Comparison of ENCODE assay signal across 8 cellular contexts in genomic region chr11:73393479-73394415, GRCh38. TPM values are rescaled to one million over a fixed set of nuclear protein-coding genes. Genes with fewer than 3 reads are reported as not detected.
DNase-seq lines count a peak whose midpoint lies in the region; ATAC-seq, FAIRE-seq and TF ChIP-seq lines count a peak whose summit lies in the region.

No MANE protein-coding gene starts in this region.

- H3K4me1 ChIP-seq in colonic mucosa (no peaks in the 10 kb centered on the region), liver (ENCODE audit: control insufficient read depth in 4 of 4, insufficient read depth in 4 of 4, low read length in 3 of 4) (no peaks in the 10 kb centered on the region)

- intact Hi-C loops in activated CD4-positive, alpha-beta T cell treated with anti-CD3 and anti-CD28 coated beads for 36 hours (cut with DNase I, micrococcal nuclease) = loop anchor here (1.0 kb wide), 3 partner anchors 17 to 86 kb away; partner anchors contain the start of gene RELT (in 1 of the 2)
- intact Hi-C loops in colonic mucosa (cut with DNase I) = loop anchor here (2.0 to 10.0 kb wide), 2 partner anchors 43 to 99 kb away; no protein-coding TSS in a partner anchor

- H3K27ac Mint-ChIP-seq in activated CD4-positive, alpha-beta T cell treated with anti-CD3 and anti-CD28 coated beads for 36 hours = no peak overlapping the region

- WGBS in liver = 82% methylated on average over 16 of the region's 16 CpGs

- POLR2A ChIA-PET in activated CD4-positive, alpha-beta T cell treated with anti-CD3 and anti-CD28 coated beads for 36 hours (lab: Charles Lee) = interaction anchor here (0.6 kb wide), 1 partner anchor 15 kb away, joined by 3 read pairs; no protein-coding TSS in a partner anchor

- H3K4me3 Mint-ChIP-seq in activated CD4-positive, alpha-beta T cell treated with anti-CD3 and anti-CD28 coated beads for 36 hours = no peak overlapping the region

- H3K27me3 Mint-ChIP-seq in activated CD4-positive, alpha-beta T cell treated with anti-CD3 and anti-CD28 coated beads for 36 hours = no peaks in the 10 kb centered on the region

- H3K27ac ChIP-seq in colonic mucosa (no peak overlapping the region), liver (ENCODE audit: low read depth in 1 of 2, low read length in 2 of 2) (no peak overlapping the region)

- TF ChIP-seq CTCF in AG10803 (conservative IDR thresholded peaks at IDR 0.05; ENCODE audit: low read length) (peak; percentile 88), colonic mucosa (IDR thresholded peaks at IDR 0.05) (peak; percentile 65), liver (IDR thresholded peaks at IDR 0.05; ENCODE audit: low read depth, low read length, missing input control) (peak; percentile 84)

- H3K27me3 ChIP-seq in colonic mucosa (no peaks in the 10 kb centered on the region), liver (ENCODE audit: control insufficient read depth in 4 of 4, insufficient read depth in 4 of 4, low read length in 3 of 4) (no peaks in the 10 kb centered on the region)

- peaks cover 12% of the 10 kb centered on the region for H3K36me3 Mint-ChIP-seq in activated CD4-positive, alpha-beta T cell treated with anti-CD3 and anti-CD28 coated beads for 36 hours (ENCODE audit: low read depth)

- ATAC-seq in activated CD4-positive, alpha-beta T cell treated with anti-CD3 and anti-CD28 coated beads for 36 hours = peak; percentile 87
- no peak for ATAC-seq in HG03469 (IDR thresholded peaks at IDR 0.05; ENCODE audit: unreplicated experiment)

- H3K9ac ChIP-seq in colonic mucosa (ENCODE audit: low read depth in 2 of 2, low read length in 2 of 2) = no peak overlapping the region
- H3K9ac ChIP-seq in liver (ENCODE audit: low read depth in 1 of 2, low read length in 2 of 2) = no peak overlapping the region

- no peaks in the 10 kb centered on the region for H3K9me3 Mint-ChIP-seq in activated CD4-positive, alpha-beta T cell treated with anti-CD3 and anti-CD28 coated beads for 36 hours (ENCODE audit: low read depth)

- no peak overlapping the region for H3K4me3 ChIP-seq in AG10803 (ENCODE audit: low read length)
- no peak overlapping the region for H3K4me3 ChIP-seq in colonic mucosa
- no peak overlapping the region for H3K4me3 ChIP-seq in liver (ENCODE audit: low read depth in 1 of 3, low read length in 3 of 3)

- no peaks in the 10 kb centered on the region for H3K36me3 ChIP-seq in colonic mucosa
- H3K36me3 ChIP-seq in liver (ENCODE audit: control insufficient read depth in 4 of 4, insufficient read depth in 3 of 4, low read depth in 1 of 4, low read length in 3 of 4) = no peaks in the 10 kb centered on the region

- H3K9me3 ChIP-seq in colonic mucosa (no peaks in the 10 kb centered on the region), liver (ENCODE audit: control insufficient read depth in 4 of 4, low read length in 3 of 4) (no peaks in the 10 kb centered on the region)

- TF ChIP-seq RAD21 in liver (IDR thresholded peaks at IDR 0.05) = peak; percentile 92 to 96

- no peaks in the 10 kb centered on the region for H3K4me1 Mint-ChIP-seq in activated CD4-positive, alpha-beta T cell treated with anti-CD3 and anti-CD28 coated beads for 36 hours

- CTCF ChIA-PET in activated CD4-positive, alpha-beta T cell treated with anti-CD3 and anti-CD28 coated beads for 36 hours (lab: Charles Lee) = interaction anchor here (0.5 to 2.5 kb wide), 16 partner anchors 10 to 280 kb away, joined by 3 to 52 read pairs (median 3); no protein-coding TSS in a partner anchor

- peak; percentile 81 for FAIRE-seq in GM19239 (lab: Jason Lieb, UNC)

- DNase-seq in AG10803 (ENCODE audit: low read depth) (peak; percentile 79), GM19239 (ENCODE audit: insufficient read length, low spot score) (peak; percentile 83), NCI-H345 (lab: John Stamatoyannopoulos, UW) (peak; percentile 48), colonic mucosa (peak; percentile 73)
- peak; percentile 77 for DNase-seq in activated CD4-positive, alpha-beta T cell treated with anti-CD3 and anti-CD28 coated beads for 36 hours
- DNase-seq in stimulated activated CD4-positive, alpha-beta T cell treated with anti-CD3 and anti-CD28 coated beads, TNF-alpha, amount 100 ng/mL, for 24 hours (ENCODE audit: low read depth in 3 of 3) = peak; percentile 30 to 53 (median 49)

TF ChIP-seq in liver, 16 proteins besides CTCF, POLR2A, EP300 and RAD21:
- TF ChIP-seq TAF1 (conservative IDR thresholded peaks at IDR 0.05) (no peak), EGR1 (IDR thresholded peaks at IDR 0.05; ENCODE audit: low read depth in 2 of 2) (no peak), HNF4A (conservative IDR thresholded peaks at IDR 0.05) (no peak), REST (IDR thresholded peaks at IDR 0.05) (no peak), HNF4G (IDR thresholded peaks at IDR 0.05) (no peak), SP1 (IDR thresholded peaks at IDR 0.05) (no peak), YY1 (IDR thresholded peaks at IDR 0.05) (no peak), ZBTB33 (IDR thresholded peaks at IDR 0.05) (no peak), RXRA (IDR thresholded peaks at IDR 0.05) (no peak), GABPA (IDR thresholded peaks at IDR 0.05 in 1 of 2, conservative IDR thresholded peaks at IDR 0.05 in 1 of 2) (no peak), NR2F2 (IDR thresholded peaks at IDR 0.05) (no peak), ATF3 (IDR thresholded peaks at IDR 0.05) (no peak), JUND (IDR thresholded peaks at IDR 0.05) (no peak), MAX (IDR thresholded peaks at IDR 0.05) (no peak), FOXA1 (IDR thresholded peaks at IDR 0.05) (no peak), FOXA2 (IDR thresholded peaks at IDR 0.05) (no peak)

RNA-seq across cellular contexts. Expression of gene RELT, which starts 17.5 kb away (rescaled TPM):
- total RNA-seq in activated CD4-positive, alpha-beta T cell treated with anti-CD3 and anti-CD28 coated beads for 36 hours = 10 to 100 TPM; 18.5 to 21.3 TPM
- total RNA-seq in colonic mucosa = 1 to 10 TPM; 4.0 to 7.1 TPM
- total RNA-seq in liver = 1 to 10 TPM; 3.3 to 8.0 TPM
- polyA plus RNA-seq in liver = 1 to 10 TPM in 1 of 2 donors, under 1 TPM in 1; 0.21 to 1.3 TPM
